In genomic region chr6:45441811-45442453, GRCh38 we compare ENCODE assay signal across 17 cellular contexts.
A peak's percentile ranks its signal among the peaks of the same experiment; 100 is the strongest.
DNase-seq lines count a peak whose midpoint lies in the region; ATAC-seq and TF ChIP-seq lines count a peak whose summit lies in the region.
"Had no signal": no experiment of that assay in that cellular context is flagged by ENCODE, and none has a peak within 500 bp of the region (broad histone marks: within the 10 kb centered on the region; RNA-seq: fewer than 3 reads in every experiment).

No MANE protein-coding gene starts in this region.

- TF ChIP-seq CTCF in chondrocyte (IDR thresholded peaks at IDR 0.05), result peak; percentile 13
- TF ChIP-seq CTCF in body of pancreas (IDR thresholded peaks at IDR 0.05), result no peak

- intact Hi-C loops in body of pancreas (cut with DNase I), result no loop called here

- no peak for DNase-seq in activated naive CD4-positive, alpha-beta T cell treated with Interleukin-2 at 50 U/mL for 16 hours
- DNase-seq in MG63 (peak; percentile 27), chondrocyte (ENCODE audit: low spot score) (no peak), NCI-H2227 (lab: John Stamatoyannopoulos, UW; ENCODE audit: unreplicated experiment) (no peak), NCI-H1417 (lab: John Stamatoyannopoulos, UW) (no peak), body of pancreas (no peak)
- DNase-seq in stimulated activated naive CD8-positive, alpha-beta T cell treated with anti-CD3 and anti-CD28 coated beads, Interleukin-15, amount 100 ng/mL, for 72 hours, result no peak
- DNase-seq: activated CD4-positive, alpha-beta T cell treated with anti-CD3 and anti-CD28 coated beads, Interleukin-2, amount 50 U/mL, for 48 hours; activated naive CD8-positive, alpha-beta T cell treated with anti-CD3 and anti-CD28 coated beads, Interleukin-2, amount 10 ng/mL, durations not matched to agents 7 days and 5 days; cerebellar nuclear complex; stimulated activated CD4-positive, alpha-beta T cell treated with anti-CD3 and anti-CD28 coated beads, Interleukin-4, amount 100 ng/mL, for 1 hour; T-helper 9 cell; tibial artery had no signal

- peaks cover 49% of the 10 kb centered on the region for H3K4me1 Mint-ChIP-seq in activated naive CD4-positive, alpha-beta T cell treated with anti-CD3 and anti-CD28 coated beads, Interleukin-2, amount 50 U/mL, for 24 hours
- peaks cover 66% of the 10 kb centered on the region for H3K4me1 Mint-ChIP-seq in chondrocyte (ENCODE audit: low read depth)
- H3K4me1 Mint-ChIP-seq in stimulated activated naive CD8-positive, alpha-beta T cell treated with anti-CD3 and anti-CD28 coated beads, Interleukin-15, amount 100 ng/mL, for 72 hours, result peaks cover 64% of the 10 kb centered on the region
- H3K4me1 Mint-ChIP-seq: memory B cell had no signal

- H3K9me3 ChIP-seq in MG63 (no peaks in the 10 kb centered on the region), body of pancreas (no peaks in the 10 kb centered on the region)
- H3K9me3 ChIP-seq: tibial artery had no signal

- H3K4me3 Mint-ChIP-seq in activated naive CD4-positive, alpha-beta T cell treated with anti-CD3 and anti-CD28 coated beads, Interleukin-2, amount 50 U/mL, for 24 hours, result no peak overlapping the region
- H3K4me3 Mint-ChIP-seq in chondrocyte (ENCODE audit: unreplicated experiment), result no peak overlapping the region
- H3K4me3 Mint-ChIP-seq in stimulated activated naive CD8-positive, alpha-beta T cell treated with anti-CD3 and anti-CD28 coated beads, Interleukin-15, amount 100 ng/mL, for 72 hours, result peak overlapping the region in 1 of 2 donors; percentile 45
- H3K4me3 Mint-ChIP-seq: activated naive CD8-positive, alpha-beta T cell treated with anti-CD3 and anti-CD28 coated beads, Interleukin-2, amount 10 ng/mL, durations not matched to agents 7 days and 5 days; memory B cell; neural crest cell had no signal

- H3K27ac Mint-ChIP-seq in activated naive CD4-positive, alpha-beta T cell treated with anti-CD3 and anti-CD28 coated beads, Interleukin-2, amount 50 U/mL, for 24 hours, result peak overlapping the region; percentile 72
- no peak overlapping the region for H3K27ac Mint-ChIP-seq in chondrocyte (ENCODE audit: unreplicated experiment)
- peak overlapping the region in 1 of 2 donors; percentile 28 for H3K27ac Mint-ChIP-seq in stimulated activated naive CD8-positive, alpha-beta T cell treated with anti-CD3 and anti-CD28 coated beads, Interleukin-15, amount 100 ng/mL, for 72 hours
- H3K27ac Mint-ChIP-seq: activated naive CD8-positive, alpha-beta T cell treated with anti-CD3 and anti-CD28 coated beads, Interleukin-2, amount 10 ng/mL, durations not matched to agents 7 days and 5 days; memory B cell had no signal

- peaks cover 17% of the 10 kb centered on the region for H3K4me1 ChIP-seq in body of pancreas

- no peak overlapping the region for H3K4me3 ChIP-seq in MG63
- H3K4me3 ChIP-seq in body of pancreas, result no peak overlapping the region
- H3K4me3 ChIP-seq: tibial artery had no signal

- no peaks in the 10 kb centered on the region for H3K27me3 Mint-ChIP-seq in activated naive CD4-positive, alpha-beta T cell treated with anti-CD3 and anti-CD28 coated beads, Interleukin-2, amount 50 U/mL, for 24 hours
- no peaks in the 10 kb centered on the region for H3K27me3 Mint-ChIP-seq in chondrocyte (ENCODE audit: low read depth)
- no peaks in the 10 kb centered on the region for H3K27me3 Mint-ChIP-seq in stimulated activated naive CD8-positive, alpha-beta T cell treated with anti-CD3 and anti-CD28 coated beads, Interleukin-15, amount 100 ng/mL, for 72 hours
- H3K27me3 Mint-ChIP-seq: activated naive CD8-positive, alpha-beta T cell treated with anti-CD3 and anti-CD28 coated beads, Interleukin-2, amount 10 ng/mL, durations not matched to agents 7 days and 5 days had no signal

- no peaks in the 10 kb centered on the region for H3K9me3 Mint-ChIP-seq in activated naive CD4-positive, alpha-beta T cell treated with anti-CD3 and anti-CD28 coated beads, Interleukin-2, amount 50 U/mL, for 24 hours
- H3K9me3 Mint-ChIP-seq in chondrocyte (ENCODE audit: low read depth), result no peaks in the 10 kb centered on the region
- no peaks in the 10 kb centered on the region for H3K9me3 Mint-ChIP-seq in stimulated activated naive CD8-positive, alpha-beta T cell treated with anti-CD3 and anti-CD28 coated beads, Interleukin-15, amount 100 ng/mL, for 72 hours
- H3K9me3 Mint-ChIP-seq: activated naive CD8-positive, alpha-beta T cell treated with anti-CD3 and anti-CD28 coated beads, Interleukin-2, amount 10 ng/mL, durations not matched to agents 7 days and 5 days; memory B cell; neural crest cell had no signal

- H3K27me3 ChIP-seq in MG63 (no peaks in the 10 kb centered on the region), body of pancreas (no peaks in the 10 kb centered on the region)
- H3K27me3 ChIP-seq: tibial artery had no signal

- H3K36me3 Mint-ChIP-seq in activated naive CD4-positive, alpha-beta T cell treated with anti-CD3 and anti-CD28 coated beads, Interleukin-2, amount 50 U/mL, for 24 hours, result no peaks in the 10 kb centered on the region
- H3K36me3 Mint-ChIP-seq in chondrocyte (ENCODE audit: low read depth), result peaks cover 9% of the 10 kb centered on the region
- H3K36me3 Mint-ChIP-seq: memory B cell had no signal

- TF ChIP-seq POLR2A in body of pancreas (IDR thresholded peaks at IDR 0.05), result no peak

- H3K27ac ChIP-seq in body of pancreas, result no peak overlapping the region
- H3K27ac ChIP-seq: tibial artery had no signal

- H3K36me3 ChIP-seq in MG63 (no peaks in the 10 kb centered on the region), body of pancreas (replicated peaks in 1 of 2; ENCODE audit: insufficient read depth in 1 of 2, low read depth in 2 of 2) (no peaks in the 10 kb centered on the region)
- H3K36me3 ChIP-seq: tibial artery had no signal

- 76 to 77% methylated on average over 6 of the region's 6 CpGs for WGBS in body of pancreas, 2 donors

- peak; percentile 72 for ATAC-seq in stimulated activated naive CD8-positive, alpha-beta T cell treated with anti-CD3 and anti-CD28 coated beads, Interleukin-15, amount 100 ng/mL, for 72 hours
- no peak for ATAC-seq in body of pancreas
- ATAC-seq: sciatic nerve had no signal
